Comparison of ENCODE assay signal across 16 cellular contexts in the genomic region with DNA sequence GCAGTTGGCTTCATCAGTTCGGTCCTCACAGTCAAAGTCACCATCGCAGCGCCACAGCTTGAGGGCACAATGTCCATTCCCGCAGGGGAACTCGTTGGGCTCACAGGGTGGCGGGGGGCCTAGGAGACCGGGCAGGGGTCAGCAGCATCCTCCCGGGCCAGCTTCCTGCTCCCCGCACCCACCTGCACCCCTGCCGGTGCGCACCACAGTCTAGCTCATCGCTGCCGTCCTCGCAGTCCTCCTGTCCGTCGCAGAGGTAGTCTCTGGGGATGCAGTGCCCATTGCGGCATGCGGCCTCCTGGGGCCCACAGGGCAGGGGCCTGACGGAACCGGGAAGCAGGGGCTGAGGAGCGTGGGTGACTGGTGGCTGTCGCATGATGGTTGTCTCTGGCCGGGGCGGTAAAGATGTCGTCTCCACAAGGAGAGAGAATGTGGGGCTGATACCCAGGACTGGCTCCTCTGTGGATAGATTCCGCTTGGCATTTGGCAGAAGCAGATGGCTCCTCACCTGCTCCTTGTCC. TPM values are rescaled to one million over a fixed set of nuclear protein-coding genes. Genes with fewer than 3 reads are reported as not detected.
DNase-seq lines count a peak whose midpoint lies in the region; ATAC-seq and TF ChIP-seq lines count a peak whose summit lies in the region.
"Had no signal": no experiment of that assay in that cellular context is flagged by ENCODE, and none has a peak within 500 bp of the region (broad histone marks: within the 10 kb centered on the region; RNA-seq: fewer than 3 reads in every experiment).

No MANE protein-coding gene starts in this region.

- in situ Hi-C loops in mammary epithelial cell (cut with MboI; ENCODE audit: low sequenced_read_pairs in 2 of 2) = no loop called here

- no peak overlapping the region for H2AFZ ChIP-seq in mammary epithelial cell (ENCODE audit: low read depth, low read length)

- DNase-seq in mammary epithelial cell (no peak), MCF 10A (ENCODE audit: unreplicated experiment) (no peak), sigmoid colon (no peak), NCI-H1930 (lab: John Stamatoyannopoulos, UW) (no peak), posterior vena cava (ENCODE audit: low spot score) (no peak)
- DNase-seq: CD8-positive, alpha-beta T cell; COR-L47; DMS153; DND-41; GDM1; GOT3 had no signal

- TF ChIP-seq EP300 in gastroesophageal sphincter (IDR thresholded peaks at IDR 0.05) = no peak
- TF ChIP-seq EP300 in sigmoid colon (IDR thresholded peaks at IDR 0.05) = no peak

- H3K36me3 ChIP-seq in mammary epithelial cell (ENCODE audit: insufficient read depth, low read length) (peaks cover 6% of the 10 kb centered on the region), gastroesophageal sphincter (peaks cover 0 to 99% of the 10 kb centered on the region in 2 donors), sigmoid colon (peaks cover 52 to 97% (median 87%) of the 10 kb centered on the region in 4 donors)
- H3K36me3 ChIP-seq: HAP-1 had no signal

- no peaks in the 10 kb centered on the region for H3K4me1 ChIP-seq in mammary epithelial cell (ENCODE audit: insufficient read depth, low read length)
- H3K4me1 ChIP-seq in gastroesophageal sphincter = peaks cover 0 to 25% (median 0%) of the 10 kb centered on the region in 3 donors
- no peaks in the 10 kb centered on the region for H3K4me1 ChIP-seq in sigmoid colon
- H3K4me1 ChIP-seq: HAP-1 had no signal

- BruUV-seq in mammary epithelial cell (replicated peaks; lab: Mats Ljungman, UMichigan) (TSS peak; percentile 43), MCF 10A (replicated peaks; lab: Mats Ljungman, UMichigan) (no TSS peak)

- TF ChIP-seq CTCF in mammary epithelial cell (conservative IDR thresholded peaks at IDR 0.05 in 1 of 2, IDR thresholded peaks at IDR 0.05 in 1 of 2; ENCODE audit: extremely low read depth in 1 of 2, insufficient read depth in 1 of 2, low read depth in 1 of 2, low read length in 2 of 2) = no peak
- TF ChIP-seq CTCF in MCF 10A (IDR thresholded peaks at IDR 0.05; ENCODE audit: unreplicated experiment) = no peak
- TF ChIP-seq CTCF in gastroesophageal sphincter (IDR thresholded peaks at IDR 0.05) = no peak
- no peak for TF ChIP-seq CTCF in sigmoid colon (IDR thresholded peaks at IDR 0.05)

- H3K4me3 ChIP-seq in mammary epithelial cell (replicated peaks in 1 of 3; ENCODE audit: insufficient read depth in 1 of 3, low read depth in 2 of 3, low read length in 3 of 3) (no peak overlapping the region), gastroesophageal sphincter (no peak overlapping the region), sigmoid colon (no peak overlapping the region)
- H3K4me3 ChIP-seq: HAP-1 had no signal

- H3K4me2 ChIP-seq in mammary epithelial cell (ENCODE audit: insufficient read depth, low read depth, low read length) = no peak overlapping the region

- no peak for ATAC-seq in gastroesophageal sphincter
- ATAC-seq in HG03354 (IDR thresholded peaks at IDR 0.05; ENCODE audit: poor library complexity, severe bottlenecking, unreplicated experiment) = no peak
- ATAC-seq: CD8-positive, alpha-beta T cell had no signal

- no peaks in the 10 kb centered on the region for H3K79me2 ChIP-seq in mammary epithelial cell (ENCODE audit: insufficient read depth, low read length)

- POLR2A ChIA-PET in MCF 10A (lab: Yijun Ruan, JAX) = interaction anchor here (0.6 kb wide), 1 partner anchor 9 kb away, joined by 4 read pairs; no protein-coding TSS in a partner anchor

- no peaks in the 10 kb centered on the region for H3K9me3 ChIP-seq in mammary epithelial cell (replicated peaks; ENCODE audit: insufficient read depth, low read length)
- no peaks in the 10 kb centered on the region for H3K9me3 ChIP-seq in gastroesophageal sphincter
- no peaks in the 10 kb centered on the region for H3K9me3 ChIP-seq in sigmoid colon
- H3K9me3 ChIP-seq: HAP-1 had no signal

- H3K27ac ChIP-seq in mammary epithelial cell (ENCODE audit: insufficient read depth, low read depth, low read length) = no peak overlapping the region
- peak overlapping the region in 3 of 4 donors; percentile 50 to 98 (median 66) for H3K27ac ChIP-seq in gastroesophageal sphincter
- H3K27ac ChIP-seq in sigmoid colon = peak overlapping the region in 3 of 4 donors; percentile 35 to 57 (median 49)
- H3K27ac ChIP-seq: 22Rv1 had no signal

- intact Hi-C loops in mammary epithelial cell (cut with micrococcal nuclease) = no loop called here
- intact Hi-C loops in MCF 10A (cut with micrococcal nuclease) = no loop called here
- intact Hi-C loops in sigmoid colon (cut with DNase I) = no loop called here
- intact Hi-C loops in posterior vena cava (cut with DNase I) = no loop called here

- H3K4me1 Mint-ChIP-seq in MCF 10A (ENCODE audit: insufficient read depth, unreplicated experiment) = peaks cover 4% of the 10 kb centered on the region

- no peak overlapping the region for H3K9ac ChIP-seq in mammary epithelial cell (ENCODE audit: insufficient read depth, low read length)

- no peak overlapping the region for H3K27ac Mint-ChIP-seq in MCF 10A (ENCODE audit: low read depth, unreplicated experiment)
- H3K27ac Mint-ChIP-seq: CD14-positive monocyte; CD8-positive, alpha-beta T cell had no signal

- TF ChIP-seq POLR2A in gastroesophageal sphincter (IDR thresholded peaks at IDR 0.05) (no peak), sigmoid colon (IDR thresholded peaks at IDR 0.05) (no peak)

- H3K27me3 ChIP-seq in mammary epithelial cell (ENCODE audit: insufficient read depth, low read length) = no peaks in the 10 kb centered on the region
- no peaks in the 10 kb centered on the region for H3K27me3 ChIP-seq in gastroesophageal sphincter
- H3K27me3 ChIP-seq in sigmoid colon = no peaks in the 10 kb centered on the region

- H3K36me3 Mint-ChIP-seq in MCF 10A (ENCODE audit: insufficient read depth, unreplicated experiment) = peaks cover 62% of the 10 kb centered on the region
- H3K36me3 Mint-ChIP-seq: CD14-positive monocyte had no signal

- no peaks in the 10 kb centered on the region for H3K27me3 Mint-ChIP-seq in MCF 10A (ENCODE audit: insufficient read depth, unreplicated experiment)

- WGBS in mammary epithelial cell (ENCODE audit: low coverage, missing lambda C conversion rate) = 88% methylated on average over 5 of the region's 26 CpGs
- 95% methylated on average over 3 of the region's 26 CpGs; no CpG with 5 or more reads in 1 of the 2 donors for WGBS in gastroesophageal sphincter (ENCODE audit: low coverage in 1 of 2), 2 donors
- 73 to 87% methylated on average over 26 of the region's 26 CpGs for WGBS in sigmoid colon, 2 donors

- no peaks in the 10 kb centered on the region for H4K20me1 ChIP-seq in mammary epithelial cell (ENCODE audit: insufficient read depth, low read length)

- H3K9me3 Mint-ChIP-seq in MCF 10A (ENCODE audit: unreplicated experiment) = no peaks in the 10 kb centered on the region
- H3K9me3 Mint-ChIP-seq: CD8-positive, alpha-beta T cell had no signal

- CTCF ChIA-PET in mammary epithelial cell (lab: Charles Lee; ENCODE audit: low non-redundant PET) (no interaction called here), MCF 10A (lab: Yijun Ruan, JAX) (interaction anchor here (0.7 kb wide), 1 partner anchor 76 kb away, joined by 3 read pairs; no protein-coding TSS in a partner anchor)

- H3K4me3 Mint-ChIP-seq in MCF 10A (ENCODE audit: unreplicated experiment) = no peak overlapping the region
- H3K4me3 Mint-ChIP-seq: CD14-positive monocyte; CD8-positive, alpha-beta T cell had no signal

- dilution Hi-C loops in mammary epithelial cell (cut with HindIII; ENCODE audit: low sequenced_read_pairs) = loop anchor here (5.0 kb wide), 3 partner anchors 45 to 105 kb away; partner anchors contain the start of gene USP48

RNA-seq across cellular contexts. Expression of gene HSPG2, which starts 49.8 kb away (rescaled TPM):
- total RNA-seq in mammary epithelial cell (100 to 1,000 TPM; 187 to 207 TPM), MCF 10A (2022) (51.2 and 58.9 TPM in 2 replicates), gastroesophageal sphincter (1,000 to 10,000 TPM in 1 of 4 donors, 100 to 1,000 TPM in 3; 311 to 1,021 (median 351) TPM), sigmoid colon (100 to 1,000 TPM in 3 of 4 donors, 10 to 100 TPM in 1; 66.3 to 761 (median 213) TPM), posterior vena cava (100 to 1,000 TPM; 682 to 919 TPM)
- polyA plus RNA-seq in mammary epithelial cell (23.9 TPM), sigmoid colon (100 to 1,000 TPM in 1 of 3 donors, 10 to 100 TPM in 1, 1 to 10 TPM in 1; 6.0 to 104 (median 10.4) TPM)
- polyA minus RNA-seq in mammary epithelial cell = 121 TPM
- polyA plus RNA-seq: CD14-positive monocyte had no signal
